19 cellular contexts compared by ENCODE assay signal in genomic region chr12:26621932-26622331, GRCh38.
"Had no signal": no experiment of that assay in that cellular context is flagged by ENCODE, and none has a peak within 500 bp of the region (broad histone marks: within the 10 kb centered on the region; RNA-seq: fewer than 3 reads in every experiment).

No MANE protein-coding gene starts in this region.

- DNase-seq: activated CD4-positive, alpha-beta T cell treated with anti-CD3 and anti-CD28 coated beads, Interleukin-2, amount 50 U/mL, for 1 hour; activated CD4-positive, CD25-positive, alpha-beta regulatory T cell treated with anti-CD3 and anti-CD28 coated beads, Interleukin-2, amount 50 U/mL, for 72 hours; activated CD8-positive, alpha-beta memory T cell treated with anti-CD3 and anti-CD28 coated beads, Interleukin-2, amount 50 U/mL, for 4 hours; activated naive CD4-positive, alpha-beta T cell treated with anti-CD3 and anti-CD28 coated beads, Interleukin-2, amount 10 ng/mL, durations not matched to agents 7 days and 5 days; activated naive CD8-positive, alpha-beta T cell treated with anti-CD3 and anti-CD28 coated beads, Interleukin-2, amount 50 U/mL, for 24 hours; activated T-cell treated with anti-CD3 and anti-CD28 coated beads, Interleukin-2, amount 50 U/mL, for 4 hours; anterior cingulate cortex; cortex of kidney; head of caudate nucleus; kidney; left lung; occipital lobe; posterior cingulate gyrus; retina; stimulated activated CD8-positive, alpha-beta memory T cell treated with anti-CD3 and anti-CD28 coated beads, Interleukin-4, amount 100 ng/mL, for 48 hours; stimulated activated naive CD4-positive, alpha-beta T cell; upper lobe of right lung had no signal

- H3K27ac Mint-ChIP-seq: activated naive CD4-positive, alpha-beta T cell treated with anti-CD3 and anti-CD28 coated beads, Interleukin-2, amount 10 ng/mL, durations not matched to agents 7 days and 5 days; activated naive CD8-positive, alpha-beta T cell treated with anti-CD3 and anti-CD28 coated beads, Interleukin-2, amount 50 U/mL, for 24 hours; brain had no signal

- H3K9me3 Mint-ChIP-seq: activated naive CD4-positive, alpha-beta T cell treated with anti-CD3 and anti-CD28 coated beads, Interleukin-2, amount 10 ng/mL, durations not matched to agents 7 days and 5 days; activated naive CD8-positive, alpha-beta T cell treated with anti-CD3 and anti-CD28 coated beads, Interleukin-2, amount 50 U/mL, for 24 hours; activated T-cell treated with anti-CD3 and anti-CD28 coated beads, Interleukin-2, amount 50 U/mL, for 4 hours; central memory CD8-positive, alpha-beta T cell had no signal

- H3K36me3 Mint-ChIP-seq: brain had no signal

- H3K4me1 Mint-ChIP-seq: brain; central memory CD8-positive, alpha-beta T cell had no signal

- H3K4me3 Mint-ChIP-seq: activated naive CD4-positive, alpha-beta T cell treated with anti-CD3 and anti-CD28 coated beads, Interleukin-2, amount 10 ng/mL, durations not matched to agents 7 days and 5 days; activated naive CD8-positive, alpha-beta T cell treated with anti-CD3 and anti-CD28 coated beads, Interleukin-2, amount 50 U/mL, for 24 hours; activated T-cell treated with anti-CD3 and anti-CD28 coated beads, Interleukin-2, amount 50 U/mL, for 4 hours; brain; central memory CD8-positive, alpha-beta T cell had no signal

- H3K27me3 Mint-ChIP-seq: activated naive CD4-positive, alpha-beta T cell treated with anti-CD3 and anti-CD28 coated beads, Interleukin-2, amount 10 ng/mL, durations not matched to agents 7 days and 5 days; activated naive CD8-positive, alpha-beta T cell treated with anti-CD3 and anti-CD28 coated beads, Interleukin-2, amount 50 U/mL, for 24 hours; central memory CD8-positive, alpha-beta T cell had no signal
